Comparison of ENCODE assay signal across 23 cellular contexts in genomic region chr10:101492205-101492604, GRCh38.
"Had no signal": no experiment of that assay in that cellular context is flagged by ENCODE, and none has a peak within 500 bp of the region (broad histone marks: within the 10 kb centered on the region; RNA-seq: fewer than 3 reads in every experiment).

No MANE protein-coding gene starts in this region.

- H3K4me1 Mint-ChIP-seq: central memory CD8-positive, alpha-beta T cell; memory B cell had no signal

- H3K27ac ChIP-seq: breast epithelium, coronary artery, heart left ventricle, psoas muscle, right atrium auricular region, upper lobe of left lung had no signal

- H3K36me3 ChIP-seq: breast epithelium, heart left ventricle, right atrium auricular region, upper lobe of left lung had no signal

- H3K4me3 Mint-ChIP-seq: activated naive CD8-positive, alpha-beta T cell treated with anti-CD3 and anti-CD28 coated beads for 36 hours; activated T-cell treated with anti-CD3 and anti-CD28 coated beads, Interleukin-2, amount 50 U/mL, for 4 hours; central memory CD8-positive, alpha-beta T cell; memory B cell; natural killer cell treated with Interleukin-12 subunit alpha and Interleukin-12 subunit beta and Interleukin-15 and Interleukin-18, amount 100 ng/mL, for 72 hours; WTC11 had no signal

- H3K9me3 ChIP-seq: breast epithelium, heart left ventricle, psoas muscle, right atrium auricular region, upper lobe of left lung had no signal

- DNase-seq: activated CD8-positive, alpha-beta memory T cell treated with anti-CD3 and anti-CD28 coated beads for 24 hours; activated CD8-positive, alpha-beta memory T cell treated with anti-CD3 and anti-CD28 coated beads, Interleukin-2, amount 50 U/mL, for 4 hours; activated naive CD4-positive, alpha-beta T cell treated with Interleukin-2 at 50 U/mL for 16 hours; activated naive CD8-positive, alpha-beta T cell treated with anti-CD3 and anti-CD28 coated beads for 36 hours; activated T-cell treated with anti-CD3 and anti-CD28 coated beads, Interleukin-2, amount 50 U/mL, for 4 hours; heart left ventricle; left colon; psoas muscle; stimulated activated CD4-positive, alpha-beta T cell treated with anti-CD3 and anti-CD28 coated beads, Interleukin-12 subunit alpha, Interleukin-12 subunit beta, amount 100 ng/mL, for 4 hours; stimulated activated CD4-positive, alpha-beta T cell treated with anti-CD3 and anti-CD28 coated beads, Interleukin-4, amount 100 ng/mL, for 4 hours; stimulated activated naive CD8-positive, alpha-beta T cell treated with anti-CD3 and anti-CD28 coated beads, Interleukin-15, Interleukin-2, amounts not matched to agents 100 U/mL and 50 U/mL, for 24 hours; T1000; upper lobe of left lung had no signal

- FAIRE-seq: astrocyte, keratinocyte had no signal

- H3K27ac Mint-ChIP-seq: activated naive CD8-positive, alpha-beta T cell treated with anti-CD3 and anti-CD28 coated beads for 36 hours; activated T-helper 2 cell treated with anti-CD3 and anti-CD28 coated beads, Interferon-gamma antibody, Interleukin-2, Interleukin-4, amounts not matched to agents 10 μg/mL and 5 μg/mL and 100 μg/mL, durations not matched to agents 14 hours and 24 hours and 36 hours; memory B cell; natural killer cell treated with Interleukin-12 subunit alpha and Interleukin-12 subunit beta and Interleukin-15 and Interleukin-18, amount 100 ng/mL, for 72 hours; WTC11 had no signal

- H3K4me3 ChIP-seq: breast epithelium, coronary artery, heart left ventricle, psoas muscle, right atrium auricular region, upper lobe of left lung had no signal

- H3K27me3 Mint-ChIP-seq: activated naive CD8-positive, alpha-beta T cell treated with anti-CD3 and anti-CD28 coated beads for 36 hours; central memory CD8-positive, alpha-beta T cell; memory B cell; natural killer cell treated with Interleukin-12 subunit alpha and Interleukin-12 subunit beta and Interleukin-15 and Interleukin-18, amount 100 ng/mL, for 72 hours had no signal

- H3K27me3 ChIP-seq: breast epithelium, heart left ventricle, right atrium auricular region, upper lobe of left lung had no signal

- H3K9me3 Mint-ChIP-seq: activated naive CD8-positive, alpha-beta T cell treated with anti-CD3 and anti-CD28 coated beads for 36 hours; activated T-cell treated with anti-CD3 and anti-CD28 coated beads, Interleukin-2, amount 50 U/mL, for 4 hours; activated T-helper 2 cell treated with anti-CD3 and anti-CD28 coated beads, Interferon-gamma antibody, Interleukin-2, Interleukin-4, amounts not matched to agents 10 μg/mL and 5 μg/mL and 100 μg/mL, durations not matched to agents 14 hours and 24 hours and 36 hours; central memory CD8-positive, alpha-beta T cell; memory B cell; natural killer cell treated with Interleukin-12 subunit alpha and Interleukin-12 subunit beta and Interleukin-15 and Interleukin-18, amount 100 ng/mL, for 72 hours; WTC11 had no signal

- H3K36me3 Mint-ChIP-seq: natural killer cell treated with Interleukin-12 subunit alpha and Interleukin-12 subunit beta and Interleukin-15 and Interleukin-18, amount 100 ng/mL, for 72 hours; WTC11 had no signal

- H3K4me1 ChIP-seq: breast epithelium, right atrium auricular region had no signal
